13 cellular contexts compared by ENCODE assay signal in the genomic region with DNA sequence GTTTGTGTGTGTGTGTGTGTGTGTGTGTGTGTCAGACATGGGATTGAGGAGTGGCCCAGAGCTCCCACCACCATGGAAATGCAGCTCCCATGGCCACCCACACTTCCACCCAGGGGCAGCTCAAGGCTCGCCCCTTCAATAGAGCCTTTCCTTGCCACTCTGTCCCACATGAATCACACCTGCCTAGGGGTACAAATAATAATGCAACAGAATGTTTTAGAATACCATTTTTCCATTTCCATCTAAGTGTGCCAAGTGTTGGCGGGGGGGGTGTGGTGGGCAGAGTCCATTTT. TPM values are rescaled to one million over a fixed set of nuclear protein-coding genes. Genes with fewer than 3 reads are reported as not detected.
DNase-seq lines count a peak whose midpoint lies in the region; ATAC-seq and TF ChIP-seq lines count a peak whose summit lies in the region.
"Not testable (repeated sequence)": the region's sequence is repeated elsewhere in the genome, so short reads cannot be mapped to it uniquely, and the experiment has no call there.
"Had no signal": no experiment of that assay in that cellular context is flagged by ENCODE, and none has a peak within 500 bp of the region (broad histone marks: within the 10 kb centered on the region; RNA-seq: fewer than 3 reads in every experiment).

No MANE protein-coding gene starts in this region.

- POLR2A ChIA-PET in HEK293 (lab: Yijun Ruan, JAX), result not testable (repeated sequence)

- not testable (repeated sequence) for H3K4me3 Mint-ChIP-seq in activated T-helper 17 cell treated with anti-CD3 and anti-CD28 coated beads, Interleukin-2, amount 50 U/mL, for 72 hours

- intact Hi-C loops in Right ventricle myocardium inferior (cut with DNase I); vagina (cut with DNase I): not testable (repeated sequence)

- not testable (repeated sequence) for H3K27me3 Mint-ChIP-seq in activated T-helper 17 cell treated with anti-CD3 and anti-CD28 coated beads, Interleukin-2, amount 50 U/mL, for 72 hours

- not testable (repeated sequence) for H3K27me3 ChIP-seq in RWPE2 (ENCODE audit: insufficient read depth, poor library complexity, severe bottlenecking); vagina

- ATAC-seq in RWPE2 (ENCODE audit: low read depth) (peak; percentile 7; the same call in 1 of the 3 replicates), left lobe of liver (peak; percentile 22), omental fat pad (ENCODE audit: low FRiP score) (peak; percentile 15)
- peak; percentile 3 for ATAC-seq in activated T-helper 17 cell treated with anti-CD3 and anti-CD28 coated beads, Interleukin-2, amount 50 U/mL, for 72 hours (replicated peaks)
- ATAC-seq in Right ventricle myocardium inferior, result not testable (repeated sequence)

- DNase-seq in GM12865 (ENCODE audit: low read depth) (peak; percentile 0), Right ventricle myocardium inferior (ENCODE audit: missing footprints) (peak; percentile 56), left lobe of liver (ENCODE audit: low spot score) (peak; percentile 28), vagina (ENCODE audit: extremely low spot score in 2 of 2) (peak; percentile 16 to 64)
- not testable (repeated sequence) for DNase-seq in RWPE2 (ENCODE audit: low spot score); omental fat pad (ENCODE audit: low spot score)

- not testable (repeated sequence) for H3K27ac ChIP-seq in HEK293 (ENCODE audit: extremely low read depth, low read depth, low read length); RWPE2 (ENCODE audit: poor library complexity, severe bottlenecking); vagina

- not testable (repeated sequence) for H3K9me3 ChIP-seq in HEK293 (ENCODE audit: control insufficient read depth, insufficient read depth, low read depth, low read length); RWPE2 (ENCODE audit: severe bottlenecking); vagina

- not testable (repeated sequence) for TF ChIP-seq POLR2A in vagina (IDR thresholded peaks at IDR 0.05)

- CTCF ChIA-PET in HEK293 (lab: Yijun Ruan, JAX), result not testable (repeated sequence)

- H3K27ac Mint-ChIP-seq in activated T-helper 17 cell treated with anti-CD3 and anti-CD28 coated beads, Interleukin-2, amount 50 U/mL, for 72 hours, result not testable (repeated sequence)

- not testable (repeated sequence) for H3K4me1 Mint-ChIP-seq in activated T-helper 17 cell treated with anti-CD3 and anti-CD28 coated beads, Interleukin-2, amount 50 U/mL, for 72 hours

- H3K4me1 ChIP-seq in HEK293 (ENCODE audit: control insufficient read depth, insufficient read depth, low read length); RWPE2 (ENCODE audit: insufficient read depth, poor library complexity, severe bottlenecking); vagina: not testable (repeated sequence)

- not testable (repeated sequence) for H3K4me3 ChIP-seq in GM12865 (ENCODE audit: low read depth, low read length); HEK293 (ENCODE audit: low read depth, low read length); RWPE2 (ENCODE audit: severe bottlenecking); vagina

- H3K36me3 Mint-ChIP-seq in activated T-helper 17 cell treated with anti-CD3 and anti-CD28 coated beads, Interleukin-2, amount 50 U/mL, for 72 hours (ENCODE audit: low read depth), result not testable (repeated sequence)

- not testable (repeated sequence) for H3K9me3 Mint-ChIP-seq in activated T-helper 17 cell treated with anti-CD3 and anti-CD28 coated beads, Interleukin-2, amount 50 U/mL, for 72 hours

- not testable (repeated sequence) for TF ChIP-seq CTCF in GM12865 (IDR thresholded peaks at IDR 0.05; ENCODE audit: insufficient read depth, low read depth, low read length, missing control alignments); HEK293 (tag by site-specific recombination; IDR thresholded peaks at IDR 0.05); RWPE2 (IDR thresholded peaks at IDR 0.05; ENCODE audit: poor library complexity, severe bottlenecking); omental fat pad (IDR thresholded peaks at IDR 0.05); vagina (IDR thresholded peaks at IDR 0.05)

- not testable (repeated sequence) for H3K36me3 ChIP-seq in HEK293 (ENCODE audit: control insufficient read depth in 2 of 2, insufficient read depth in 1 of 2, low read length in 2 of 2); RWPE2 (ENCODE audit: low read depth); vagina

TF ChIP-seq in HEK293, 187 proteins besides CTCF, POLR2A, EP300 and RAD21:
- TF ChIP-seq EGR2 (tag by site-specific recombination; IDR thresholded peaks at IDR 0.05; ENCODE audit: low read depth), result peak; percentile 82

RNA-seq across cellular contexts. Expression of gene OR2A1, which starts 19.7 kb away (rescaled TPM):
- total RNA-seq in activated T-helper 17 cell treated with anti-CD3 and anti-CD28 coated beads, Interleukin-2, amount 50 U/mL, for 72 hours, result under 1 TPM in 1 of 2 donors, not detected in 1; 0.05 TPM
- total RNA-seq in Right ventricle myocardium inferior (not detected), left lobe of liver (not detected), omental fat pad (under 1 TPM in 2 of 4 donors, not detected in 2; 0.09 to 0.95 TPM), vagina (0.25 TPM)
- total RNA-seq: A172, Caco-2, H1, H9, HT-29 had no signal

RNA-seq across cellular contexts. Expression of gene ARHGEF5, which starts 23.3 kb away (rescaled TPM):
- 10 to 100 TPM in 1 of 2 donors, 1 to 10 TPM in 1; 8.2 to 17.6 TPM for total RNA-seq in activated T-helper 17 cell treated with anti-CD3 and anti-CD28 coated beads, Interleukin-2, amount 50 U/mL, for 72 hours
- total RNA-seq in Right ventricle myocardium inferior (2.4 TPM), left lobe of liver (11.6 TPM), omental fat pad (10 to 100 TPM in 2 of 4 donors, 1 to 10 TPM in 2; 6.6 to 21.3 (median 9.7) TPM), vagina (23.3 TPM)
- total RNA-seq: A172 had no signal
